ENCODE assay signal across 10 cellular contexts in the genomic region with DNA sequence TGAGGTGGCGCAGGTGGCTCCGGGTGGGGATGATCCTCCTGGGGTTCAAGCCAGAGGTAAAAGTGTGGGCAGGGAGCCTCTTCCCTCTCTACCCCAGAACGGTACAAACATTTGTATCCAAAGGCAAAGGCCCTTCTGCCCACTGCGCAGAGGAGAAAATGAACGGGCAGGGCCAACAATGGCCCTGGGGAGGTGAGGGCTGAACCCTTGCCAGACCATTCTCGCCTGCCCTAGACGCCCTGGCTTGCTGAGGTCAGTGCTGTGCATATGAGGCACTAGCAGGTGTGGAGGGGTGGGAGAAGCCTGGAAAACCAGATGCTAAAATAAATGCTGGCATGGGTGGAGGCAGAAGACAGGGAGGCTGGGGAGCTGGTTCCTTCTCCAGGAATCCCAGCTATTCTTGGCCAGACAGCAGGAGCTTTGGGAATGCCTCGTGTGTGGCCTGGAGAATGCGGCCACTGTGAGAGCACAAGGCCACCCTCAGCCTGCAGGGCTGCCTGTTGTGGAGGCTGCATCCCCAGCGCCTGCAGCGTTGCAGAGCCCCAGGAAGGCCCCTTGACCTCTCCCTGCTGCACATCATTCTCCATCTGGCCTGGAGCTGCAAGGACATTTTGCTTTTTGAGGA. TPM values are rescaled to one million over a fixed set of nuclear protein-coding genes. Genes with fewer than 3 reads are reported as not detected.
DNase-seq lines count a peak whose midpoint lies in the region; TF ChIP-seq lines count a peak whose summit lies in the region.
"Had no signal": no experiment of that assay in that cellular context is flagged by ENCODE, and none has a peak within 500 bp of the region (broad histone marks: within the 10 kb centered on the region; RNA-seq: fewer than 3 reads in every experiment).

No MANE protein-coding gene starts in this region.

- intact Hi-C loops in activated CD4-positive, alpha-beta memory T cell treated with anti-CD3 and anti-CD28 coated beads for 36 hours (cut with micrococcal nuclease) = no loop called here
- intact Hi-C loops in thyroid gland (cut with DNase I) = loop anchor here (2.0 kb wide), 1 partner anchor 40 kb away; no protein-coding TSS in a partner anchor

- H3K27ac Mint-ChIP-seq in activated naive CD4-positive, alpha-beta T cell treated with anti-CD3 and anti-CD28 coated beads, Interleukin-2, amount 10 ng/mL, durations not matched to agents 7 days and 5 days = no peak overlapping the region
- no peak overlapping the region for H3K27ac Mint-ChIP-seq in activated CD4-positive, alpha-beta memory T cell treated with anti-CD3 and anti-CD28 coated beads for 36 hours

- peak overlapping the region; percentile 91 for H3K4me3 Mint-ChIP-seq in activated naive CD4-positive, alpha-beta T cell treated with anti-CD3 and anti-CD28 coated beads, Interleukin-2, amount 10 ng/mL, durations not matched to agents 7 days and 5 days
- peak overlapping the region; percentile 81 for H3K4me3 Mint-ChIP-seq in activated CD4-positive, alpha-beta memory T cell treated with anti-CD3 and anti-CD28 coated beads for 36 hours

- no peak for TF ChIP-seq POLR2A in thyroid gland (IDR thresholded peaks at IDR 0.05)

- POLR2A ChIA-PET in activated CD4-positive, alpha-beta memory T cell treated with anti-CD3 and anti-CD28 coated beads for 36 hours (lab: Charles Lee) = interaction anchor here (1.0 to 2.2 kb wide), 3 partner anchors 30 to 44 kb away, joined by 3 to 30 read pairs (median 7); a partner anchor contains a TSS

- DNase-seq in activated naive CD4-positive, alpha-beta T cell treated with anti-CD3 and anti-CD28 coated beads, Interleukin-2, amount 10 ng/mL, durations not matched to agents 7 days and 5 days = no peak
- no peak for DNase-seq in activated naive CD4-positive, alpha-beta T cell treated with Interleukin-2 at 50 U/mL for 16 hours
- no peak for DNase-seq in activated CD4-positive, alpha-beta memory T cell treated with anti-CD3 and anti-CD28 coated beads for 36 hours
- DNase-seq in foreskin fibroblast (no peak), NCI-H345 (lab: John Stamatoyannopoulos, UW) (no peak), thyroid gland (no peak)

- H3K4me3 ChIP-seq in iPS-18c (ENCODE audit: insufficient read depth, low read depth, low read length) = peak overlapping the region; percentile 16
- H3K4me3 ChIP-seq in foreskin fibroblast (ENCODE audit: low read depth in 1 of 2, low read length in 2 of 2) = no peak overlapping the region
- no peak overlapping the region for H3K4me3 ChIP-seq in thyroid gland (replicated peaks in 1 of 3)

- H3K27me3 ChIP-seq in thyroid gland = no peaks in the 10 kb centered on the region
- H3K27me3 ChIP-seq: pancreas, Peyer's patch had no signal

- 82 to 88% methylated on average over 11 of the region's 11 CpGs for WGBS in thyroid gland, 2 donors

- H3K9me3 ChIP-seq in iPS-18c (ENCODE audit: control insufficient read depth, insufficient read depth, low read length) = peaks cover 4% of the 10 kb centered on the region
- H3K9me3 ChIP-seq in thyroid gland = no peaks in the 10 kb centered on the region
- H3K9me3 ChIP-seq: pancreas, Peyer's patch had no signal

- TF ChIP-seq CTCF in foreskin fibroblast (IDR thresholded peaks at IDR 0.05; ENCODE audit: low read depth, low read length) (no peak), thyroid gland (IDR thresholded peaks at IDR 0.05) (no peak)

- H3K36me3 ChIP-seq in thyroid gland = no peaks in the 10 kb centered on the region
- H3K36me3 ChIP-seq: pancreas, Peyer's patch had no signal

- peaks cover 12% of the 10 kb centered on the region for H3K4me1 Mint-ChIP-seq in activated naive CD4-positive, alpha-beta T cell treated with anti-CD3 and anti-CD28 coated beads, Interleukin-2, amount 10 ng/mL, durations not matched to agents 7 days and 5 days
- H3K4me1 Mint-ChIP-seq in activated CD4-positive, alpha-beta memory T cell treated with anti-CD3 and anti-CD28 coated beads for 36 hours (ENCODE audit: low read depth) = peaks cover 9% of the 10 kb centered on the region

- H3K9me3 Mint-ChIP-seq in activated naive CD4-positive, alpha-beta T cell treated with anti-CD3 and anti-CD28 coated beads, Interleukin-2, amount 10 ng/mL, durations not matched to agents 7 days and 5 days = no peaks in the 10 kb centered on the region
- no peaks in the 10 kb centered on the region for H3K9me3 Mint-ChIP-seq in activated CD4-positive, alpha-beta memory T cell treated with anti-CD3 and anti-CD28 coated beads for 36 hours

- H3K4me1 ChIP-seq in thyroid gland = peaks cover 7 to 9% of the 10 kb centered on the region in 2 donors
- H3K4me1 ChIP-seq: pancreas had no signal

- peaks cover 50% of the 10 kb centered on the region for H3K27me3 Mint-ChIP-seq in activated naive CD4-positive, alpha-beta T cell treated with anti-CD3 and anti-CD28 coated beads, Interleukin-2, amount 10 ng/mL, durations not matched to agents 7 days and 5 days
- no peaks in the 10 kb centered on the region for H3K27me3 Mint-ChIP-seq in activated CD4-positive, alpha-beta memory T cell treated with anti-CD3 and anti-CD28 coated beads for 36 hours

- no peaks in the 10 kb centered on the region for H3K36me3 Mint-ChIP-seq in activated naive CD4-positive, alpha-beta T cell treated with anti-CD3 and anti-CD28 coated beads, Interleukin-2, amount 10 ng/mL, durations not matched to agents 7 days and 5 days
- H3K36me3 Mint-ChIP-seq in activated CD4-positive, alpha-beta memory T cell treated with anti-CD3 and anti-CD28 coated beads for 36 hours = no peaks in the 10 kb centered on the region

- H3K27ac ChIP-seq in temporal lobe (ENCODE audit: low read depth, low read length) = peak overlapping the region; percentile 36
- no peak overlapping the region for H3K27ac ChIP-seq in thyroid gland

- CTCF ChIA-PET in activated naive CD4-positive, alpha-beta T cell treated with anti-CD3 and anti-CD28 coated beads, Interleukin-2, amount 10 ng/mL, durations not matched to agents 7 days and 5 days (lab: Charles Lee) = interaction anchor here (0.8 to 11.7 kb wide), 9 partner anchors 15 to 382 kb away, joined by 3 to 219 read pairs (median 7); a partner anchor contains a TSS
- CTCF ChIA-PET in activated CD4-positive, alpha-beta memory T cell treated with anti-CD3 and anti-CD28 coated beads for 36 hours (lab: Charles Lee) = interaction anchor here (0.9 to 9.2 kb wide), 18 partner anchors 9 to 717 kb away, joined by 3 to 336 read pairs (median 13); a partner anchor contains a TSS

RNA-seq across cellular contexts. Expression of a gene that starts 4.5 kb away (rescaled TPM):
- total RNA-seq in activated CD4-positive, alpha-beta memory T cell treated with anti-CD3 and anti-CD28 coated beads for 36 hours = not detected
- not detected for total RNA-seq in temporal lobe
- under 1 TPM in 1 of 4 donors, not detected in 3; 0.40 TPM for total RNA-seq in thyroid gland
- total RNA-seq: Peyer's patch had no signal

RNA-seq across cellular contexts. Expression of a gene that starts 12.2 kb away (rescaled TPM):
- total RNA-seq in activated CD4-positive, alpha-beta memory T cell treated with anti-CD3 and anti-CD28 coated beads for 36 hours = not detected
- total RNA-seq in temporal lobe (0.25 TPM), thyroid gland (not detected)
- total RNA-seq: Peyer's patch had no signal

RNA-seq across cellular contexts. Expression of a gene that starts 30.2 kb away (rescaled TPM):
- total RNA-seq in activated CD4-positive, alpha-beta memory T cell treated with anti-CD3 and anti-CD28 coated beads for 36 hours = not detected
- total RNA-seq in temporal lobe (6.4 TPM), thyroid gland (10 to 100 TPM; 12.4 to 48.0 (median 28.6) TPM)

RNA-seq across cellular contexts. Expression of a gene that starts 33.8 kb away (rescaled TPM):
- total RNA-seq in activated CD4-positive, alpha-beta memory T cell treated with anti-CD3 and anti-CD28 coated beads for 36 hours = under 1 TPM; 0.26 to 0.73 TPM
- total RNA-seq in temporal lobe (5.4 TPM), thyroid gland (10 to 100 TPM in 1 of 4 donors, 1 to 10 TPM in 2, under 1 TPM in 1; 0.94 to 14.5 (median 3.5) TPM)

RNA-seq across cellular contexts. Expression of a gene that starts 44.1 kb away (rescaled TPM):
- total RNA-seq in activated CD4-positive, alpha-beta memory T cell treated with anti-CD3 and anti-CD28 coated beads for 36 hours = 100 to 1,000 TPM; 269 to 271 TPM
- 48.2 TPM for total RNA-seq in temporal lobe
- 10 to 100 TPM; 55.9 to 79.8 (median 65.4) TPM for total RNA-seq in thyroid gland
